1 cellular context compared by ENCODE assay signal in the genomic region with DNA sequence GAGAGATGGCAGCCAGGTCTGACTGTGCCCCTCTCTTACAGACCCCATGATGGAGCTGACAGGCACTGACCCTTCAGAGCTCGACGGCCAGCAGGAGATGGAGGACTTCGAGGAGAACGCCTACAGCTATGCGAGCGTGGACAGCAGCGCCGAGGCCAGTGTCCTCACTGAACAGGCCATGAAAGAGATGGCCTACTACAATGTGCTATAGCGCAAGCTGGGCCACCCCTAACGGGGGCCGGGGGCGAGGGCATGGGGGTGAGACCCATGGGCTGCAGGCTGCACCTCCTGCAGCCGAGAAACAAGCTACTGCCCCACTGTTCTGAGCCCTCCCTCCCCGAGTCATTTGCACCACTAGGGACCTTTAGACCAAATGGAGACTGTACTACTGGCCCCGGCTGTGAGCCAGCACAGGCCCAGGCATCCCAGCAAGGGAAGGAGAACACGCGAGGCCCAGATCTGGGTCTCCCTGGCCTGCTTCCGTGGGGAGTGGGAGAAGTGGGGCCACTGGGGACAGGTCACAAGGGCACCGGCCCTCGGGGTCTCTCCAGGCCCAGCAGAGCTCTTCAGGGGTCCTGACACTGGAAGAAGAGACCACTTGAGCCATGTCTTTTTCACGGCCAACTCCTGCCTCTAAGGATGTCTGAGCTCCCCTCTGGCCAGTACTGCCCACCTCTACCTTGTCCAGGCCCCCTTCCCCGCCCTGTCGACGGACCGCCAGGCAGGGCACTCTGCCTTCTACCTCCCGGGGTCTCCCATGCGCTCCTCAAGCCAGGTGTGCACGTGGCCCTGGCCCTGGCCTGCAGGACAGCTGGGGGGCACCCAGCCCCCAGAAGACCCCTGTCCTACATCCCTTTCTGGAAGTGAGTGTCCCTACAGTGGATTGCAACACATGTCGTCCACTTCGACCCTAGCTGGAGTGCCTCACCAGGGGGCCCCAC.
TF ChIP-seq lines count a peak whose summit lies in the region.

No MANE protein-coding gene starts in this region.

TF ChIP-seq in HepG2, 621 proteins besides CTCF, POLR2A, EP300 and RAD21 (continued from another document):
- peak; percentile 64 for TF ChIP-seq AGO2 (optimal IDR thresholded peaks at IDR 0.05; ENCODE audit: low read depth, low read length)
